11 cellular contexts compared by ENCODE assay signal in genomic region chr6:6781172-6781876, GRCh38.
DNase-seq lines count a peak whose midpoint lies in the region; ATAC-seq and TF ChIP-seq lines count a peak whose summit lies in the region.
"Had no signal": no experiment of that assay in that cellular context is flagged by ENCODE, and none has a peak within 500 bp of the region (broad histone marks: within the 10 kb centered on the region; RNA-seq: fewer than 3 reads in every experiment).

No MANE protein-coding gene starts in this region.

- H3K27me3 Mint-ChIP-seq in endothelial cell (ENCODE audit: unreplicated experiment), result no peaks in the 10 kb centered on the region

- TF ChIP-seq CTCF in fibroblast of the aortic adventitia (IDR thresholded peaks at IDR 0.05; ENCODE audit: insufficient read depth, low read length) (no peak), endothelial cell (IDR thresholded peaks at IDR 0.05; ENCODE audit: unreplicated experiment) (no peak)

- H3K36me3 Mint-ChIP-seq in endothelial cell (ENCODE audit: low read depth, unreplicated experiment), result no peaks in the 10 kb centered on the region

- peak; percentile 55 for DNase-seq in GM03348 (ENCODE audit: low spot score)
- DNase-seq in NCI-H69 (lab: John Stamatoyannopoulos, UW), result peak; percentile 51
- DNase-seq in fibroblast of the aortic adventitia (ENCODE audit: low read depth), result peak; percentile 74
- peak; percentile 95 for DNase-seq in renal cortical epithelial cell (ENCODE audit: low read depth)
- DNase-seq in endothelial cell (ENCODE audit: low spot score), result no peak
- no peak for DNase-seq in MV-4-11 (lab: John Stamatoyannopoulos, UW)
- DNase-seq in SIG-M5 (lab: John Stamatoyannopoulos, UW), result no peak
- DNase-seq: NK-92 treated with Interleukin-12 subunit alpha and Interleukin-12 subunit beta, amount 100 ng/mL, for 24 hours had no signal

- no peak overlapping the region for H3K4me3 Mint-ChIP-seq in endothelial cell (ENCODE audit: unreplicated experiment)

- no peaks in the 10 kb centered on the region for H3K4me1 Mint-ChIP-seq in endothelial cell (ENCODE audit: unreplicated experiment)

- H3K27ac Mint-ChIP-seq in endothelial cell (ENCODE audit: unreplicated experiment), result no peak overlapping the region

- H3K4me3 ChIP-seq in fibroblast of the aortic adventitia (ENCODE audit: low read depth, low read length), result no peak overlapping the region
- H3K4me3 ChIP-seq: skin epidermis, thoracic aorta had no signal

- ATAC-seq in GM19463 (IDR thresholded peaks at IDR 0.05; ENCODE audit: unreplicated experiment), result no peak

- no peaks in the 10 kb centered on the region for H3K9me3 Mint-ChIP-seq in endothelial cell (ENCODE audit: unreplicated experiment)

Comparison
In these comparisons a context has a peak if more than half of its experiments do, and no peak if none do; other contexts are left out.
1. DNase-seq: peak in GM03348 (single experiment), NCI-H69 (single experiment), fibroblast of the aortic adventitia (single experiment) and renal cortical epithelial cell (single experiment); none in endothelial cell (single experiment), MV-4-11 (single experiment) and SIG-M5 (single experiment).